ENCODE assay signal across 11 cellular contexts in the genomic region with DNA sequence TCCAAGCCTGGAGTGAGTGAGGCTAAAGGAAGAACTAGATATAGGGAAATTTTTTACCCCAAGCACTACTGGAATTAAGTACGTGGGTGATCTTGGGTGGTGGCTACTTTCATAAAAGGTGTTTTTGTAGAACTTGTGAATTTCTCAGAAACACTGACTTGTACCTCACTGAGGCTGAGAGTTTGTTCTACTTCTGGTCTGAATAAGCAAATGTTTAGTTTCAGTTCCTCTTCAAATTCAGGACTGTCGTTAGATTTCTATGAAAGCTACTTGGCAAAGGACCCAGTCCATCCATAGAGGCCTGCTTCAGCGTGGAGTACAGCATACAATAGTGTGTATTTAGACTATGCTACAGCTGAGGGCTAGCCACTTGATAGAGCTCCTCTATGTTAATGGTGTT.
DNase-seq lines count a peak whose midpoint lies in the region; ATAC-seq, FAIRE-seq and TF ChIP-seq lines count a peak whose summit lies in the region.
"Had no signal": no experiment of that assay in that cellular context is flagged by ENCODE, and none has a peak within 500 bp of the region (broad histone marks: within the 10 kb centered on the region; RNA-seq: fewer than 3 reads in every experiment).

No MANE protein-coding gene starts in this region.

- H3K9me3 Mint-ChIP-seq in T-helper 1 cell treated with Interleukin-12 subunit alpha and Interleukin-12 subunit beta and Interleukin-4 antibody, amounts not matched to agents 30 μg/mL and 1 μg/mL, for 36 hours, result peaks cover 12% of the 10 kb centered on the region

- TF ChIP-seq POLR2A in gastroesophageal sphincter (IDR thresholded peaks at IDR 0.05), result no peak

- peak; percentile 96 for ATAC-seq in GM19467 (IDR thresholded peaks at IDR 0.05; ENCODE audit: unreplicated experiment)
- ATAC-seq in HG03103 (IDR thresholded peaks at IDR 0.05; ENCODE audit: low read depth, unreplicated experiment), result peak; percentile 97
- no peak for ATAC-seq in gastroesophageal sphincter

- H3K4me3 Mint-ChIP-seq in T-helper 1 cell treated with Interleukin-12 subunit alpha and Interleukin-12 subunit beta and Interleukin-4 antibody, amounts not matched to agents 30 μg/mL and 1 μg/mL, for 36 hours, result peak overlapping the region; percentile 7

- H3K27ac Mint-ChIP-seq in T-helper 1 cell treated with Interleukin-12 subunit alpha and Interleukin-12 subunit beta and Interleukin-4 antibody, amounts not matched to agents 30 μg/mL and 1 μg/mL, for 36 hours, result peak overlapping the region; percentile 76

- H3K4me3 ChIP-seq in gastroesophageal sphincter, result no peak overlapping the region

- no peaks in the 10 kb centered on the region for H3K27me3 ChIP-seq in gastroesophageal sphincter

- H3K36me3 ChIP-seq in gastroesophageal sphincter, result no peaks in the 10 kb centered on the region

- H3K4me1 ChIP-seq in gastroesophageal sphincter, result no peaks in the 10 kb centered on the region

- peak; percentile 96 for FAIRE-seq in GM18507 (lab: Jason Lieb, UNC)
- FAIRE-seq: G401.6 had no signal

- TF ChIP-seq EP300 in gastroesophageal sphincter (IDR thresholded peaks at IDR 0.05), result no peak

- no peak for TF ChIP-seq CTCF in gastroesophageal sphincter (IDR thresholded peaks at IDR 0.05)

- H3K27ac ChIP-seq in gastroesophageal sphincter, result no peak overlapping the region

- no peaks in the 10 kb centered on the region for H3K9me3 ChIP-seq in gastroesophageal sphincter

- WGBS in gastroesophageal sphincter (ENCODE audit: low coverage in 1 of 2), 2 donors, result 53 to 79% methylated on average over 2 to 3 of the region's 3 CpGs

- peaks cover 39% of the 10 kb centered on the region for H3K4me1 Mint-ChIP-seq in T-helper 1 cell treated with Interleukin-12 subunit alpha and Interleukin-12 subunit beta and Interleukin-4 antibody, amounts not matched to agents 30 μg/mL and 1 μg/mL, for 36 hours (ENCODE audit: low read depth)

- peaks cover 10% of the 10 kb centered on the region for H3K27me3 Mint-ChIP-seq in T-helper 1 cell treated with Interleukin-12 subunit alpha and Interleukin-12 subunit beta and Interleukin-4 antibody, amounts not matched to agents 30 μg/mL and 1 μg/mL, for 36 hours (ENCODE audit: low read depth)

- peaks cover 15% of the 10 kb centered on the region for H3K36me3 Mint-ChIP-seq in T-helper 1 cell treated with Interleukin-12 subunit alpha and Interleukin-12 subunit beta and Interleukin-4 antibody, amounts not matched to agents 30 μg/mL and 1 μg/mL, for 36 hours (ENCODE audit: low read depth)

- DNase-seq in GM18507 (ENCODE audit: extremely low spot score, insufficient read length, low read depth) (peak; percentile 43), HUDEP-2 (lab: John Stamatoyannopoulos, UW; ENCODE audit: unreplicated experiment in 76 of 76) (no peak), mesenteric fat pad (ENCODE audit: low spot score) (no peak), RKO (ENCODE audit: low spot score) (no peak)
- DNase-seq: central memory CD4-positive, alpha-beta T cell; NCI-H1105 had no signal
